In the genomic region with DNA sequence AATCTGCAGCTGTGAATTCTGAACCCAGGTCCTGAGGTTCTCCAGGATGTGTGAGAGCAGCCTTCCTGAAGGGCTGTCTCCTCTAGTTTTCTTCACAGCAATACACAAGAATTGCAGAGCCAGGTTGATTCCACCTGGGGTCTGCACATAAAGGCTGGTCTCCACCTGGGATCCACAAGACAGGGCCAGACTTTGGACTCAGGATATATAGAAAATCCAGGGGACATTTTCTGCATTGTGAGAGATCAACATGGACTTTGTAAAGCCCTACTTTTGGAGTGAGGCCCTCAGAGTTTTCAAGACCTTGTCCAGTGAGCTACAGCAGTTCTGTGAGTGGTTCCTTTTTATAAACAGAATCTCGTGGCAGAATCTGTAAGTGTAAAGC, we compare ENCODE assay signal across 9 cellular contexts. TPM values are rescaled to one million over a fixed set of nuclear protein-coding genes. Genes with fewer than 3 reads are reported as not detected.
DNase-seq lines count a peak whose midpoint lies in the region; ATAC-seq and TF ChIP-seq lines count a peak whose summit lies in the region.
"Had no signal": no experiment of that assay in that cellular context is flagged by ENCODE, and none has a peak within 500 bp of the region (broad histone marks: within the 10 kb centered on the region; RNA-seq: fewer than 3 reads in every experiment).

No MANE protein-coding gene starts in this region.

- H3K4me1 Mint-ChIP-seq in dendritic cell treated with granulocyte-macrophage colony-stimulating factor and Interleukin-4, amounts not matched to agents 40 ng/mL and 50 ng/mL, for 4 days (ENCODE audit: low read depth) = peaks cover 59% of the 10 kb centered on the region
- peaks cover 52% of the 10 kb centered on the region for H3K4me1 Mint-ChIP-seq in osteocyte (ENCODE audit: unreplicated experiment)

- no peaks in the 10 kb centered on the region for H3K27me3 Mint-ChIP-seq in dendritic cell treated with granulocyte-macrophage colony-stimulating factor and Interleukin-4, amounts not matched to agents 40 ng/mL and 50 ng/mL, for 4 days
- no peaks in the 10 kb centered on the region for H3K27me3 Mint-ChIP-seq in osteocyte (ENCODE audit: unreplicated experiment)

- peaks cover 93% of the 10 kb centered on the region for H3K36me3 Mint-ChIP-seq in dendritic cell treated with granulocyte-macrophage colony-stimulating factor and Interleukin-4, amounts not matched to agents 40 ng/mL and 50 ng/mL, for 4 days (ENCODE audit: low read depth)
- peaks cover 12% of the 10 kb centered on the region for H3K36me3 Mint-ChIP-seq in osteocyte (ENCODE audit: unreplicated experiment)

- no peak overlapping the region for H2AFZ ChIP-seq in Loucy (ENCODE audit: low read length)

- no peak for TF ChIP-seq CTCF in Loucy (conservative IDR thresholded peaks at IDR 0.05; ENCODE audit: low read length)
- TF ChIP-seq CTCF in osteocyte (IDR thresholded peaks at IDR 0.05) = no peak
- TF ChIP-seq CTCF in psoas muscle (IDR thresholded peaks at IDR 0.05) = no peak

- DNase-seq in osteocyte (ENCODE audit: extremely low spot score, unreplicated experiment) (no peak), germinal center (ENCODE audit: low spot score) (no peak), psoas muscle (no peak)
- DNase-seq: H9 had no signal

- H3K4me3 Mint-ChIP-seq in dendritic cell treated with granulocyte-macrophage colony-stimulating factor and Interleukin-4, amounts not matched to agents 40 ng/mL and 50 ng/mL, for 4 days = peak overlapping the region; percentile 30
- no peak overlapping the region for H3K4me3 Mint-ChIP-seq in osteocyte (ENCODE audit: unreplicated experiment)
- H3K4me3 Mint-ChIP-seq: H9 had no signal

- H3K9me2 ChIP-seq in Loucy (replicated peaks; ENCODE audit: low read depth, low read length) = no peaks in the 10 kb centered on the region

- H3K4me2 ChIP-seq in BLaER1 treated with 17β-estradiol and CSF1 and Interleukin-3, amounts not matched to agents 10 nM and 100 nM = peak overlapping the region in 7 of 11 experiments; percentile 16 to 99 (median 47); a peak in 11 of 22 replicates
- peak overlapping the region; percentile 99 for H3K4me2 ChIP-seq in Loucy (ENCODE audit: low read depth, low read length, poor library complexity, severe bottlenecking)

- intact Hi-C loops in dendritic cell treated with granulocyte-macrophage colony-stimulating factor and Interleukin-4, amounts not matched to agents 40 ng/mL and 50 ng/mL, for 4 days (cut with micrococcal nuclease) = no loop called here
- intact Hi-C loops in psoas muscle (cut with DNase I) = loop anchor here in 1 of 2 donors (10.0 kb wide), 1 partner anchor 375 kb away; a partner anchor contains a TSS

- H3F3A ChIP-seq in Loucy (ENCODE audit: low read depth) = no peaks in the 10 kb centered on the region

- H3K27me3 ChIP-seq in BLaER1 treated with 17β-estradiol and CSF1 and Interleukin-3, amounts not matched to agents 10 nM and 100 nM = no peaks in the 10 kb centered on the region
- no peaks in the 10 kb centered on the region for H3K27me3 ChIP-seq in Loucy (ENCODE audit: insufficient read depth, low read length, poor library complexity, severe bottlenecking)
- no peaks in the 10 kb centered on the region for H3K27me3 ChIP-seq in psoas muscle (ENCODE audit: insufficient read depth in 3 of 3, low read length in 2 of 3)

- peaks cover 22 to 70% (median 41%) of the 10 kb centered on the region in 10 experiments for H3K4me1 ChIP-seq in BLaER1 treated with 17β-estradiol and CSF1 and Interleukin-3, amounts not matched to agents 10 nM and 100 nM
- H3K4me1 ChIP-seq in Loucy (ENCODE audit: insufficient read depth, low read length, poor library complexity, severe bottlenecking) = peaks cover 83% of the 10 kb centered on the region
- H3K4me1 ChIP-seq in psoas muscle = no peaks in the 10 kb centered on the region

- peaks cover 98% of the 10 kb centered on the region for H3K79me2 ChIP-seq in Loucy (ENCODE audit: insufficient read depth, low read length)

- peak overlapping the region; percentile 100 for H3K27ac Mint-ChIP-seq in dendritic cell treated with granulocyte-macrophage colony-stimulating factor and Interleukin-4, amounts not matched to agents 40 ng/mL and 50 ng/mL, for 4 days
- peak overlapping the region; percentile 27 for H3K27ac Mint-ChIP-seq in osteocyte (ENCODE audit: unreplicated experiment)

- H4K20me1 ChIP-seq in BLaER1 treated with 17β-estradiol and CSF1 and Interleukin-3, amounts not matched to agents 10 nM and 100 nM = peaks cover 44 to 100% (median 76%) of the 10 kb centered on the region in 11 experiments
- H4K20me1 ChIP-seq in Loucy (ENCODE audit: insufficient read depth, low read length, poor library complexity, severe bottlenecking) = peaks cover 98% of the 10 kb centered on the region

- peak overlapping the region in 7 of 10 experiments; percentile 4 to 98 (median 26); a peak in 9 of 20 replicates for H3K4me3 ChIP-seq in BLaER1 treated with 17β-estradiol and CSF1 and Interleukin-3, amounts not matched to agents 10 nM and 100 nM
- peak overlapping the region; percentile 94 for H3K4me3 ChIP-seq in Loucy (ENCODE audit: low read length, poor library complexity, severe bottlenecking)
- H3K4me3 ChIP-seq in psoas muscle = no peak overlapping the region

- no peaks in the 10 kb centered on the region for H3K9me3 Mint-ChIP-seq in dendritic cell treated with granulocyte-macrophage colony-stimulating factor and Interleukin-4, amounts not matched to agents 40 ng/mL and 50 ng/mL, for 4 days
- H3K9me3 Mint-ChIP-seq in osteocyte (ENCODE audit: unreplicated experiment) = no peaks in the 10 kb centered on the region

- peaks cover 88 to 100% (median 97%) of the 10 kb centered on the region in 11 experiments for H3K36me3 ChIP-seq in BLaER1 treated with 17β-estradiol and CSF1 and Interleukin-3, amounts not matched to agents 10 nM and 100 nM
- peaks cover 12% of the 10 kb centered on the region; the same call in 1 of the 2 replicates for H3K36me3 ChIP-seq in Loucy (ENCODE audit: insufficient read depth, low read length)
- H3K36me3 ChIP-seq in psoas muscle (ENCODE audit: insufficient read depth in 1 of 2, low read depth in 1 of 2) = peaks cover 0 to 6% of the 10 kb centered on the region in 2 donors

- peaks cover 53 to 100% (median 92%) of the 10 kb centered on the region in 11 experiments; a peak in 21 of 22 replicates for H3K9me3 ChIP-seq in BLaER1 treated with 17β-estradiol and CSF1 and Interleukin-3, amounts not matched to agents 10 nM and 100 nM (replicated peaks in 1 of 11)
- H3K9me3 ChIP-seq in Loucy (ENCODE audit: insufficient read depth, low read depth, low read length) = no peaks in the 10 kb centered on the region
- H3K9me3 ChIP-seq in psoas muscle = no peaks in the 10 kb centered on the region

- ATAC-seq in HG02678 (IDR thresholded peaks at IDR 0.05; ENCODE audit: unreplicated experiment) (no peak), GM18502 (IDR thresholded peaks at IDR 0.05; ENCODE audit: poor library complexity, unreplicated experiment) (no peak), psoas muscle (no peak)

- 43 to 48% (median 45%) methylated on average over 1 of the region's 1 CpG for WGBS in psoas muscle, 3 donors

- H3K27ac ChIP-seq in BLaER1 treated with 17β-estradiol and CSF1 and Interleukin-3, amounts not matched to agents 10 nM and 100 nM = peak overlapping the region in 4 of 11 experiments; percentile 11 to 51 (median 42); a peak in 6 of 22 replicates
- no peak overlapping the region for H3K27ac ChIP-seq in psoas muscle

- H3K9ac ChIP-seq in BLaER1 treated with 17β-estradiol and CSF1 and Interleukin-3, amounts not matched to agents 10 nM and 100 nM = peak overlapping the region in 2 of 11 experiments; percentile 15 to 99; a peak in 3 of 22 replicates
- peak overlapping the region; percentile 2 for H3K9ac ChIP-seq in Loucy (ENCODE audit: low read depth, low read length, poor library complexity, severe bottlenecking)

RNA-seq across cellular contexts. Expression of a gene that starts 6.3 kb away (rescaled TPM):
- total RNA-seq in osteocyte = 6.2 and 9.5 TPM in 2 replicates
- total RNA-seq in psoas muscle = 1 to 10 TPM; 4.1 to 9.9 (median 8.3) TPM
- 10 to 100 TPM in 2 of 3 donors, 1 to 10 TPM in 1; 6.1 to 33.2 (median 17.3) TPM for polyA plus RNA-seq in psoas muscle
